In genomic region chr5:14351845-14352712, GRCh38 we compare ENCODE assay signal across 8 cellular contexts.
A peak's percentile ranks its signal among the peaks of the same experiment; 100 is the strongest.
DNase-seq lines count a peak whose midpoint lies in the region; ATAC-seq and TF ChIP-seq lines count a peak whose summit lies in the region.

No MANE protein-coding gene starts in this region.

- CTCF ChIA-PET in GM10248 (lab: Yijun Ruan, JAX) = interaction anchor here (0.7 to 3.4 kb wide), 38 partner anchors 9 to 395 kb away, joined by 3 to 61 read pairs (median 4); no protein-coding TSS in a partner anchor
- CTCF ChIA-PET in activated naive CD4-positive, alpha-beta T cell treated with anti-CD3 and anti-CD28 coated beads, Interleukin-2, amount 10 ng/mL, durations not matched to agents 7 days and 5 days (lab: Charles Lee) = interaction anchor here (0.7 to 2.1 kb wide), 15 partner anchors 11 to 663 kb away, joined by 3 to 27 read pairs (median 4); no protein-coding TSS in a partner anchor

- POLR2A ChIA-PET in GM10248 (lab: Yijun Ruan, JAX) = interaction anchor here (1.1 to 1.4 kb wide), 2 partner anchors 12 to 27 kb away, joined by 3 to 4 read pairs; no protein-coding TSS in a partner anchor

- DNase-seq in GM10248 (ENCODE audit: extremely low spot score) (peak; percentile 78), HAP-1 (ENCODE audit: low spot score in 2 of 2) (peak; percentile 57 to 63), MG63 (peak; percentile 60), SJCRH30 (peak; percentile 36 to 77), head of caudate nucleus (peak; percentile 37 to 90 (median 77)), pulmonary artery endothelial cell (ENCODE audit: low read depth, low spot score) (peak; percentile 35)
- peak; percentile 74 for DNase-seq in activated naive CD4-positive, alpha-beta T cell treated with anti-CD3 and anti-CD28 coated beads, Interleukin-2, amount 10 ng/mL, durations not matched to agents 7 days and 5 days

- no peaks in the 10 kb centered on the region for H3K27me3 ChIP-seq in HAP-1 (ENCODE audit: low read depth)
- H3K27me3 ChIP-seq in MG63 = no peaks in the 10 kb centered on the region
- H3K27me3 ChIP-seq in SJCRH30 = no peaks in the 10 kb centered on the region

- H3K4me1 Mint-ChIP-seq in activated naive CD4-positive, alpha-beta T cell treated with anti-CD3 and anti-CD28 coated beads, Interleukin-2, amount 10 ng/mL, durations not matched to agents 7 days and 5 days = peaks cover 6% of the 10 kb centered on the region

- H3K4me1 ChIP-seq in HAP-1 (no peaks in the 10 kb centered on the region), SJCRH30 (no peaks in the 10 kb centered on the region)

- H3K4me3 ChIP-seq in HAP-1 = no peak overlapping the region
- H3K4me3 ChIP-seq in MG63 = no peak overlapping the region
- no peak overlapping the region for H3K4me3 ChIP-seq in SJCRH30

- peak; percentile 98 for TF ChIP-seq CTCF in GM10248 (IDR thresholded peaks at IDR 0.05; ENCODE audit: control extremely low read depth, extremely low read depth, low read depth, missing control alignments)

- ATAC-seq in GM18873 (IDR thresholded peaks at IDR 0.05; ENCODE audit: low FRiP score, unreplicated experiment) = no peak

- intact Hi-C loops in head of caudate nucleus (cut with DNase I) = no loop called here

- in situ Hi-C loops in HAP-1 (cut with MboI; ENCODE audit: low sequenced_read_pairs) = loop anchor here (25.0 kb wide), 1 partner anchor 660 kb away; no protein-coding TSS in a partner anchor

- H3K9me3 ChIP-seq in HAP-1 = no peaks in the 10 kb centered on the region
- no peaks in the 10 kb centered on the region for H3K9me3 ChIP-seq in MG63
- H3K9me3 ChIP-seq in SJCRH30 (replicated peaks) = no peaks in the 10 kb centered on the region

- no peak overlapping the region for H3K4me3 Mint-ChIP-seq in activated naive CD4-positive, alpha-beta T cell treated with anti-CD3 and anti-CD28 coated beads, Interleukin-2, amount 10 ng/mL, durations not matched to agents 7 days and 5 days

- peaks cover 4% of the 10 kb centered on the region for H3K9me3 Mint-ChIP-seq in activated naive CD4-positive, alpha-beta T cell treated with anti-CD3 and anti-CD28 coated beads, Interleukin-2, amount 10 ng/mL, durations not matched to agents 7 days and 5 days

- no peaks in the 10 kb centered on the region for H3K36me3 Mint-ChIP-seq in activated naive CD4-positive, alpha-beta T cell treated with anti-CD3 and anti-CD28 coated beads, Interleukin-2, amount 10 ng/mL, durations not matched to agents 7 days and 5 days

- no peak overlapping the region for H3K27ac ChIP-seq in SJCRH30

- no peaks in the 10 kb centered on the region for H3K36me3 ChIP-seq in HAP-1 (replicated peaks)
- H3K36me3 ChIP-seq in MG63 = peaks cover 83% of the 10 kb centered on the region
- no peaks in the 10 kb centered on the region for H3K36me3 ChIP-seq in SJCRH30

- H3K27me3 Mint-ChIP-seq in activated naive CD4-positive, alpha-beta T cell treated with anti-CD3 and anti-CD28 coated beads, Interleukin-2, amount 10 ng/mL, durations not matched to agents 7 days and 5 days = peaks cover 19% of the 10 kb centered on the region

- no peak overlapping the region for H3K27ac Mint-ChIP-seq in activated naive CD4-positive, alpha-beta T cell treated with anti-CD3 and anti-CD28 coated beads, Interleukin-2, amount 10 ng/mL, durations not matched to agents 7 days and 5 days
